8 cellular contexts compared by ENCODE assay signal in the genomic region with DNA sequence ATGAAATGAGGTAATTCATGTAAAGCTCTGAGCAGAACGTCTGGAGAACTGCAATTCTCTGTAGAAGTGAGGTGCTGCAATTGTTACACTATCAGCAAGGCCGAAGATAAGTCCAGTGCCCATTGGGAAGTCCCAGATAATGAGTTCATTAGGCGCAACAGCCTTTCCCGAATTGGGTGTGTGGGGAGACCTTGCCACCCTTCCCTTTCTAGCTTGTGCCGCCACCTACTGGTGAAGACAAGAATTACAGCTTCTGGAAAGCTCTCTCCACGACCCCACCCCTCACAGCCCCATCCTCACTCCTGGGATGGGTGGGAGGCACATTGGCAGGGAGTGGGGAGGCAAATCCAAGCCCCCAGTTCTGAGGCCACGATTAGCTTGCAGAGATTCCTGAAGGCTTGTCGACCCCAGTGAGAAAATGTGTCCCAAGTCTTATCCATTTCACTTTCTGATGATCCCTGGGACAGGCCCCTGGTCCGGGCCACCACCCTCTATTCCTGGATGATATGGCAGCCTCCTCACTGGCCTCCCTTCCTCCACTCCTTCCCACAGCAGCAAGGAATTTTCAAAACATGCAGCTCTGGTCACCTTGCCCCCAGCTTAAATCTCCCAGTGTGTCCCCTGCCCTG. TPM values are rescaled to one million over a fixed set of nuclear protein-coding genes. Genes with fewer than 3 reads are reported as not detected.
DNase-seq lines count a peak whose midpoint lies in the region; ATAC-seq and TF ChIP-seq lines count a peak whose summit lies in the region.

No MANE protein-coding gene starts in this region.

- DNase-seq in Ammon's horn (ENCODE audit: low spot score) (peak; percentile 78), NCI-H748 (lab: John Stamatoyannopoulos, UW; ENCODE audit: unreplicated experiment) (peak; percentile 58), epidermal melanocyte (ENCODE audit: insufficient read length, low spot score) (peak; percentile 42), mucosa of descending colon (peak in 2 of 3 donors; percentile 59 to 82)
- peak; percentile 3 to 54 (median 33) for DNase-seq in activated CD8-positive, alpha-beta memory T cell treated with anti-CD3 and anti-CD28 coated beads for 48 hours (ENCODE audit: low read depth in 2 of 3, low spot score in 2 of 3)
- peak; percentile 9 to 44 for DNase-seq in stimulated activated CD8-positive, alpha-beta memory T cell treated with anti-CD3 and anti-CD28 coated beads, Interleukin-7, amount 100 ng/mL, for 1 hour (ENCODE audit: low read depth in 2 of 2)

- H3K4me3 ChIP-seq in mucosa of descending colon = no peak overlapping the region

- peak; percentile 79 for TF ChIP-seq CTCF in mucosa of descending colon (IDR thresholded peaks at IDR 0.05)

- H3K36me3 ChIP-seq in mucosa of descending colon (ENCODE audit: low read depth) = no peaks in the 10 kb centered on the region

- no peaks in the 10 kb centered on the region for H3K9me3 ChIP-seq in mucosa of descending colon

- peaks cover 33% of the 10 kb centered on the region for H3K4me1 ChIP-seq in mucosa of descending colon (ENCODE audit: low read depth)

- ATAC-seq in GM21576 (IDR thresholded peaks at IDR 0.05; ENCODE audit: unreplicated experiment) (peak; percentile 50), mucosa of descending colon (peak; percentile 60), GM19452 (IDR thresholded peaks at IDR 0.05; ENCODE audit: unreplicated experiment) (no peak)

- intact Hi-C loops in mucosa of descending colon (cut with DNase I, micrococcal nuclease) = loop anchor here in 1 of 2 donors (5.0 kb wide), 1 partner anchor 63 kb away; no protein-coding TSS in a partner anchor

RNA-seq across cellular contexts. Expression of a gene that starts 36.4 kb away (rescaled TPM):
- 100 to 1,000 TPM; 253 to 761 (median 323) TPM for total RNA-seq in mucosa of descending colon

RNA-seq across cellular contexts. Expression of a gene that starts 53.0 kb away (rescaled TPM):
- 10 to 100 TPM in 2 of 3 donors, 1 to 10 TPM in 1; 2.2 to 24.1 (median 23.6) TPM for total RNA-seq in mucosa of descending colon

Comparison
In these comparisons a context has a peak if more than half of its experiments do, and no peak if none do; other contexts are left out.
1. DNase-seq: peak in every context shown above with its lines; median percentile 78 in Ammon's horn; 70 in mucosa of descending colon; 58 in NCI-H748; 42 in epidermal melanocyte; 33 in activated CD8-positive, alpha-beta memory T cell treated with anti-CD3 and anti-CD28 coated beads for 48 hours; 26 in stimulated activated CD8-positive, alpha-beta memory T cell treated with anti-CD3 and anti-CD28 coated beads, Interleukin-7, amount 100 ng/mL, for 1 hour.